Comparison of ENCODE assay signal across 26 cellular contexts in the genomic region with DNA sequence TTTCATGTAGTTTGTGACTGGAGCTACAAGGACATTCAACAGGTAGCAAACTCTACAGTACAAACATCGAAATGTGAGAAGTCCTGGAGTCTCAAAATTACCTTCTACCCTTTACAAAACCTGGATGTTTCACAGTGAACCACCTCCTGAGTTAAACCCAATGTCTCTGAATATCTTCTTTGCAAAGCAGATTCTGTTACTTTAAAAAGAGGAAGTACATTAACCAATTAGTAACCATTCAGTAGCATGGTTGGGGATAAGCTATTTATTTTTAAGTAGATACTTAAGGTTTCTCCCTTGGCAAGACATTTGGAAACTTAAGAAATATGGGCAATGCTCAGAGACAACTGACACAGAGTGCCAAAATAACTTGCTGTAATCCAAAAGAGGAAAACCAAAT.
DNase-seq lines count a peak whose midpoint lies in the region; ATAC-seq, FAIRE-seq and TF ChIP-seq lines count a peak whose summit lies in the region.
"Had no signal": no experiment of that assay in that cellular context is flagged by ENCODE, and none has a peak within 500 bp of the region (broad histone marks: within the 10 kb centered on the region; RNA-seq: fewer than 3 reads in every experiment).

No MANE protein-coding gene starts in this region.

- H3K27me3 Mint-ChIP-seq in CD8-positive, alpha-beta T cell (ENCODE audit: low read depth), result no peaks in the 10 kb centered on the region
- H3K27me3 Mint-ChIP-seq: activated CD4-positive, alpha-beta T cell treated with anti-CD3 and anti-CD28 coated beads, Interleukin-2, amount 10 ng/mL, durations not matched to agents 7 days and 5 days; activated CD8-positive, alpha-beta memory T cell treated with anti-CD3 and anti-CD28 coated beads, Interleukin-2, amount 10 ng/mL, durations not matched to agents 7 days and 5 days; CD4-positive, CD25-positive, alpha-beta regulatory T cell had no signal

- H3K9me3 Mint-ChIP-seq in CD8-positive, alpha-beta T cell, result peaks cover 1% of the 10 kb centered on the region
- H3K9me3 Mint-ChIP-seq: activated CD4-positive, alpha-beta T cell treated with anti-CD3 and anti-CD28 coated beads, Interleukin-2, amount 10 ng/mL, durations not matched to agents 7 days and 5 days; activated naive CD4-positive, alpha-beta T cell treated with anti-CD3 and anti-CD28 coated beads for 36 hours had no signal

- CTCF ChIA-PET in GM12878 (lab: Yijun Ruan, JAX), result interaction anchor here (0.6 kb wide), 1 partner anchor 517 kb away, joined by 3 read pairs; no protein-coding TSS in a partner anchor
- CTCF ChIA-PET in CD8-positive, alpha-beta T cell (lab: Charles Lee), result no interaction called here

- H3K4me1 ChIP-seq in GM12878 (ENCODE audit: control insufficient read depth, insufficient read depth, low read length), result no peaks in the 10 kb centered on the region
- H3K4me1 ChIP-seq in CD8-positive, alpha-beta T cell (ENCODE audit: insufficient read depth, low read length), result no peaks in the 10 kb centered on the region
- H3K4me1 ChIP-seq: psoas muscle, transverse colon had no signal

- in situ Hi-C loops in GM12878 (cut with MboI), result no loop called here

- no peak overlapping the region for H3K4me3 Mint-ChIP-seq in CD8-positive, alpha-beta T cell
- H3K4me3 Mint-ChIP-seq: activated CD4-positive, alpha-beta T cell treated with anti-CD3 and anti-CD28 coated beads, Interleukin-2, amount 10 ng/mL, durations not matched to agents 7 days and 5 days; activated CD8-positive, alpha-beta memory T cell treated with anti-CD3 and anti-CD28 coated beads, Interleukin-2, amount 10 ng/mL, durations not matched to agents 7 days and 5 days; activated naive CD4-positive, alpha-beta T cell treated with anti-CD3 and anti-CD28 coated beads for 36 hours; activated T-cell treated with anti-CD3 and anti-CD28 coated beads, Interleukin-2, amount 50 U/mL, for 72 hours; CD4-positive, CD25-positive, alpha-beta regulatory T cell had no signal

- no peak for FAIRE-seq in GM12878 (lab: Jason Lieb, UNC)
- FAIRE-seq: bronchial epithelial cell, colon had no signal

- SMC1A ChIA-PET in GM12878 (lab: Charles Lee; ENCODE audit: uncharacterized antibody, unreplicated experiment), result interaction anchor here (0.8 to 1.3 kb wide), 2 partner anchors 252 to 458 kb away, joined by 4 read pairs; no protein-coding TSS in a partner anchor

- RAD21 ChIA-PET in GM12878 (lab: Charles Lee; ENCODE audit: unreplicated experiment), result no interaction called here

- no peak overlapping the region for H2AFZ ChIP-seq in GM12878 (ENCODE audit: control insufficient read depth, low read depth, low read length)

- intact Hi-C loops in GM12878 (cut with micrococcal nuclease; ENCODE audit: unreplicated experiment), result no loop called here
- intact Hi-C loops in CD8-positive, alpha-beta T cell (cut with DNase I, micrococcal nuclease), result no loop called here

- H3K4me1 Mint-ChIP-seq in CD8-positive, alpha-beta T cell (ENCODE audit: low read depth), result no peaks in the 10 kb centered on the region
- H3K4me1 Mint-ChIP-seq: activated CD4-positive, alpha-beta T cell treated with anti-CD3 and anti-CD28 coated beads, Interleukin-2, amount 10 ng/mL, durations not matched to agents 7 days and 5 days; activated CD8-positive, alpha-beta memory T cell treated with anti-CD3 and anti-CD28 coated beads, Interleukin-2, amount 10 ng/mL, durations not matched to agents 7 days and 5 days; CD4-positive, CD25-positive, alpha-beta regulatory T cell had no signal

- no peak overlapping the region for H3K9ac ChIP-seq in GM12878 (ENCODE audit: control insufficient read depth, insufficient read depth, low read length)

- WGBS in GM12878 (ENCODE audit: insufficient coverage, insufficient replicate concordance, low lambda C conversion rate, missing lambda C conversion rate), result 8% methylated on average over 1 of the region's 1 CpG

- no peak for TF ChIP-seq CTCF in GM12878 (IDR thresholded peaks at IDR 0.05 in 2 of 3, conservative IDR thresholded peaks at IDR 0.05 in 1 of 3; ENCODE audit: control insufficient read depth in 2 of 3, extremely low read depth in 1 of 3, insufficient read depth in 1 of 3, low read depth in 3 of 3, low read length in 3 of 3)
- no peak for TF ChIP-seq CTCF in CD8-positive, alpha-beta T cell (IDR thresholded peaks at IDR 0.05)

- BruUV-seq in GM12878 (replicated peaks; lab: Mats Ljungman, UMichigan), result no TSS peak

- TF ChIP-seq POLR2A in GM12878 (IDR thresholded peaks at IDR 0.05; ENCODE audit: low read depth, low read length), result no peak

- H3K36me3 ChIP-seq in GM12878 (ENCODE audit: control insufficient read depth in 2 of 2, insufficient read depth in 2 of 2, low read length in 1 of 2), result no peaks in the 10 kb centered on the region
- no peaks in the 10 kb centered on the region for H3K36me3 ChIP-seq in CD8-positive, alpha-beta T cell (ENCODE audit: insufficient read depth, low read length)
- H3K36me3 ChIP-seq: MG63, transverse colon, WERI-Rb-1 had no signal

- no peak overlapping the region for H3K4me2 ChIP-seq in GM12878 (ENCODE audit: control insufficient read depth, insufficient read depth)

- no peaks in the 10 kb centered on the region for H3K27me3 ChIP-seq in GM12878 (replicated peaks in 1 of 2; ENCODE audit: control insufficient read depth in 2 of 2, insufficient read depth in 2 of 2, low read length in 1 of 2)
- no peaks in the 10 kb centered on the region for H3K27me3 ChIP-seq in CD8-positive, alpha-beta T cell (ENCODE audit: insufficient read depth, low read length)
- H3K27me3 ChIP-seq: MG63, transverse colon had no signal

- no peaks in the 10 kb centered on the region for H3K36me3 Mint-ChIP-seq in CD8-positive, alpha-beta T cell
- H3K36me3 Mint-ChIP-seq: activated CD8-positive, alpha-beta memory T cell treated with anti-CD3 and anti-CD28 coated beads, Interleukin-2, amount 10 ng/mL, durations not matched to agents 7 days and 5 days; CD4-positive, CD25-positive, alpha-beta regulatory T cell had no signal

- no peaks in the 10 kb centered on the region for H3K79me2 ChIP-seq in GM12878 (ENCODE audit: control insufficient read depth, insufficient read depth, low read length)

- peak; percentile 64 for ATAC-seq in GM18870 (IDR thresholded peaks at IDR 0.05; ENCODE audit: unreplicated experiment)
- ATAC-seq in GM21529 (IDR thresholded peaks at IDR 0.05; ENCODE audit: unreplicated experiment), result peak; percentile 48
- peak; percentile 52 for ATAC-seq in HG03432 (IDR thresholded peaks at IDR 0.05; ENCODE audit: unreplicated experiment)
- peak; percentile 78 for ATAC-seq in GM12878
- ATAC-seq in CD8-positive, alpha-beta T cell, result no peak
- ATAC-seq in HG03025 (IDR thresholded peaks at IDR 0.05; ENCODE audit: low FRiP score, unreplicated experiment), result no peak
- ATAC-seq: activated CD8-positive, alpha-beta memory T cell treated with anti-CD3 and anti-CD28 coated beads, Interleukin-2, amount 10 ng/mL, durations not matched to agents 7 days and 5 days; activated T-cell treated with anti-CD3 and anti-CD28 coated beads, Interleukin-2, amount 50 U/mL, for 72 hours; left lobe of liver; psoas muscle had no signal

- no peak for TF ChIP-seq RAD21 in GM12878 (IDR thresholded peaks at IDR 0.05; ENCODE audit: insufficient read depth, low read depth, low read length)

- H4K20me1 ChIP-seq in GM12878 (ENCODE audit: control insufficient read depth, insufficient read depth), result no peaks in the 10 kb centered on the region

- H3K9me3 ChIP-seq in GM12878 (replicated peaks; ENCODE audit: control insufficient read depth, insufficient read depth, low read length), result no peaks in the 10 kb centered on the region
- no peaks in the 10 kb centered on the region for H3K9me3 ChIP-seq in CD8-positive, alpha-beta T cell (ENCODE audit: low read length)
- H3K9me3 ChIP-seq: MG63, psoas muscle, transverse colon had no signal

- no peak overlapping the region for H3K27ac Mint-ChIP-seq in CD8-positive, alpha-beta T cell
- H3K27ac Mint-ChIP-seq: activated CD4-positive, alpha-beta T cell treated with anti-CD3 and anti-CD28 coated beads, Interleukin-2, amount 10 ng/mL, durations not matched to agents 7 days and 5 days; activated CD8-positive, alpha-beta memory T cell treated with anti-CD3 and anti-CD28 coated beads, Interleukin-2, amount 10 ng/mL, durations not matched to agents 7 days and 5 days; activated naive CD4-positive, alpha-beta T cell treated with anti-CD3 and anti-CD28 coated beads for 36 hours; activated T-cell treated with anti-CD3 and anti-CD28 coated beads, Interleukin-2, amount 50 U/mL, for 72 hours; CD4-positive, CD25-positive, alpha-beta regulatory T cell had no signal

- no peak overlapping the region for H3K27ac ChIP-seq in GM12878 (ENCODE audit: control insufficient read depth, insufficient read depth)
- no peak overlapping the region for H3K27ac ChIP-seq in CD8-positive, alpha-beta T cell (ENCODE audit: low read depth, low read length)
- H3K27ac ChIP-seq: psoas muscle, SK-N-MC, transverse colon, WERI-Rb-1 had no signal

- POLR2A ChIA-PET in GM12878 (lab: Charles Lee), result no interaction called here
- POLR2A ChIA-PET in CD8-positive, alpha-beta T cell (lab: Charles Lee), result no interaction called here

- H3K4me3 ChIP-seq in GM12878, result no peak overlapping the region
- H3K4me3 ChIP-seq in CD8-positive, alpha-beta T cell (ENCODE audit: low read depth, low read length), result no peak overlapping the region
- H3K4me3 ChIP-seq: MG63, psoas muscle, SK-N-MC, transverse colon had no signal

- DNase-seq in GM12878 (ENCODE audit: low read depth, low spot score), result no peak
- DNase-seq in CD8-positive, alpha-beta T cell, result no peak
- no peak for DNase-seq in islet precursor cell
- DNase-seq: activated CD4-positive, alpha-beta T cell treated with anti-CD3 and anti-CD28 coated beads, Interleukin-2, amount 10 ng/mL, durations not matched to agents 7 days and 5 days; activated CD8-positive, alpha-beta memory T cell treated with anti-CD3 and anti-CD28 coated beads, Interleukin-2, amount 10 ng/mL, durations not matched to agents 7 days and 5 days; activated naive CD4-positive, alpha-beta T cell treated with anti-CD3 and anti-CD28 coated beads for 36 hours; activated T-cell treated with anti-CD3 and anti-CD28 coated beads, Interleukin-2, amount 50 U/mL, for 72 hours; CD4-positive, CD25-positive, alpha-beta regulatory T cell; effector CD8-positive, alpha-beta T cell; foreskin fibroblast; GOT3; mesenchymal stem cell; MG63; NCI-H510A treated with DMSO at 0.1 percent for 48 hours; nucleus accumbens; psoas muscle; transverse colon; WERI-Rb-1 had no signal

- no peak for TF ChIP-seq EP300 in GM12878 (IDR thresholded peaks at IDR 0.05; ENCODE audit: borderline replicate concordance in 1 of 2, control insufficient read depth in 1 of 2, low read depth in 2 of 2, low read length in 2 of 2)

TF ChIP-seq in GM12878, 131 proteins besides CTCF, POLR2A, EP300 and RAD21 (continues in another document):
- TF ChIP-seq PAX8 (IDR thresholded peaks at IDR 0.05), result no peak
- peak; percentile 54 for TF ChIP-seq SPI1 (IDR thresholded peaks at IDR 0.05; ENCODE audit: borderline replicate concordance, insufficient read depth, low read depth, low read length)
- 0 out of 2 replicates have a peak, but pooled peaks have one; percentile 27 for TF ChIP-seq MTA2 (IDR thresholded peaks at IDR 0.05; ENCODE audit: low read depth)
- TF ChIP-seq KDM1A (IDR thresholded peaks at IDR 0.05; ENCODE audit: borderline replicate concordance), result no peak
- TF ChIP-seq MEF2B (IDR thresholded peaks at IDR 0.05; ENCODE audit: partially characterized antibody, poor library complexity, severe bottlenecking), result no peak

Comparison
In these comparisons a context has a peak if more than half of its experiments do, and no peak if none do; other contexts are left out.
1. ATAC-seq: peak in GM18870 (single experiment), GM21529 (single experiment), HG03432 (single experiment) and GM12878 (single experiment); none in CD8-positive, alpha-beta T cell (single experiment) and HG03025 (single experiment).